In genomic region chr3:170038434-170039110, GRCh38 we compare ENCODE assay signal across 8 cellular contexts. TPM values are rescaled to one million over a fixed set of nuclear protein-coding genes. Genes with fewer than 3 reads are reported as not detected.
DNase-seq lines count a peak whose midpoint lies in the region; ATAC-seq and TF ChIP-seq lines count a peak whose summit lies in the region.

No MANE protein-coding gene starts in this region.

- H3K27me3 Mint-ChIP-seq in activated T-helper 17 cell treated with anti-CD3 and anti-CD28 coated beads, Interleukin-2, amount 50 U/mL, for 72 hours = no peaks in the 10 kb centered on the region

- H3K4me3 ChIP-seq in gastroesophageal sphincter (peak overlapping the region; percentile 28 to 66), trophoblast cell (ENCODE audit: low read depth, low read length) (peak overlapping the region; percentile 71)

- H3K27me3 ChIP-seq in gastroesophageal sphincter (peaks cover 86% of the 10 kb centered on the region), trophoblast cell (ENCODE audit: insufficient read depth, low read length) (no peaks in the 10 kb centered on the region)

- H3K9me3 Mint-ChIP-seq in activated T-helper 17 cell treated with anti-CD3 and anti-CD28 coated beads, Interleukin-2, amount 50 U/mL, for 72 hours = no peaks in the 10 kb centered on the region

- H4K12ac ChIP-seq in trophoblast cell (ENCODE audit: low read depth, low read length) = no peak overlapping the region

- no peak overlapping the region for H2BK12ac ChIP-seq in trophoblast cell (ENCODE audit: low read length)

- TF ChIP-seq POLR2A in gastroesophageal sphincter (IDR thresholded peaks at IDR 0.05) = no peak

- H3K4me2 ChIP-seq in trophoblast cell (ENCODE audit: low read length) = peak overlapping the region; percentile 95

- TF ChIP-seq EP300 in gastroesophageal sphincter (IDR thresholded peaks at IDR 0.05) = no peak

- peak overlapping the region; percentile 26 for H2AFZ ChIP-seq in trophoblast cell (ENCODE audit: insufficient read depth, low read length, poor library complexity)

- H3K27ac ChIP-seq in gastroesophageal sphincter (no peak overlapping the region), trophoblast cell (ENCODE audit: low read depth, low read length) (no peak overlapping the region)

- no peak overlapping the region for H4K8ac ChIP-seq in trophoblast cell (ENCODE audit: low read depth, low read length)

- H3K9ac ChIP-seq in trophoblast cell (ENCODE audit: low read length) = no peak overlapping the region

- H3K36me3 Mint-ChIP-seq in activated T-helper 17 cell treated with anti-CD3 and anti-CD28 coated beads, Interleukin-2, amount 50 U/mL, for 72 hours (ENCODE audit: low read depth) = no peaks in the 10 kb centered on the region

- no peak overlapping the region for H2BK5ac ChIP-seq in trophoblast cell (ENCODE audit: low read depth, low read length, poor library complexity)

- H3K36me3 ChIP-seq in gastroesophageal sphincter = no peaks in the 10 kb centered on the region
- no peaks in the 10 kb centered on the region for H3K36me3 ChIP-seq in trophoblast cell (ENCODE audit: control insufficient read depth in 1 of 2, insufficient read depth in 2 of 2, low read length in 2 of 2)

- no peak overlapping the region for H3K23ac ChIP-seq in trophoblast cell (ENCODE audit: low read length)

- no peak overlapping the region for H4K91ac ChIP-seq in trophoblast cell (ENCODE audit: low read depth, low read length)

- no peak overlapping the region for H2AK5ac ChIP-seq in trophoblast cell (ENCODE audit: low read length)

- peaks cover 4% of the 10 kb centered on the region for H3K4me1 Mint-ChIP-seq in activated T-helper 17 cell treated with anti-CD3 and anti-CD28 coated beads, Interleukin-2, amount 50 U/mL, for 72 hours

- ATAC-seq in HG02610 (IDR thresholded peaks at IDR 0.05; ENCODE audit: unreplicated experiment) = peak; percentile 13
- ATAC-seq in activated T-helper 17 cell treated with anti-CD3 and anti-CD28 coated beads, Interleukin-2, amount 50 U/mL, for 72 hours (replicated peaks) = peak; percentile 10
- no peak for ATAC-seq in gastroesophageal sphincter
- ATAC-seq in HG03442 (IDR thresholded peaks at IDR 0.05; ENCODE audit: unreplicated experiment) = no peak

- peak overlapping the region; percentile 78 for H3K4me3 Mint-ChIP-seq in activated T-helper 17 cell treated with anti-CD3 and anti-CD28 coated beads, Interleukin-2, amount 50 U/mL, for 72 hours

- 5 to 17% methylated on average over 3 to 7 of the region's 51 CpGs for WGBS in gastroesophageal sphincter (ENCODE audit: low coverage in 1 of 2), 2 donors
- WGBS in trophoblast cell (ENCODE audit: extremely low coverage, insufficient coverage, insufficient read length) = no CpG with 5 or more reads among the region's 51 CpGs

- no peak overlapping the region for H3K14ac ChIP-seq in trophoblast cell (ENCODE audit: low read length)

- no peak overlapping the region for H3K4ac ChIP-seq in trophoblast cell (ENCODE audit: low read depth, low read length)

- peaks cover 0 to 22% (median 13%) of the 10 kb centered on the region in 3 donors for H3K4me1 ChIP-seq in gastroesophageal sphincter
- H3K4me1 ChIP-seq in trophoblast cell (ENCODE audit: control insufficient read depth in 1 of 2, insufficient read depth in 2 of 2, low read length in 2 of 2) = peaks cover 6% of the 10 kb centered on the region in 2 experiments

- no peak overlapping the region for H3K18ac ChIP-seq in trophoblast cell (ENCODE audit: low read length)

- H2BK120ac ChIP-seq in trophoblast cell (ENCODE audit: insufficient read depth, low read length, poor library complexity) = no peak overlapping the region

- H3K9me3 ChIP-seq in gastroesophageal sphincter (no peaks in the 10 kb centered on the region), trophoblast cell (ENCODE audit: insufficient read depth, low read depth, low read length) (no peaks in the 10 kb centered on the region)

- no peaks in the 10 kb centered on the region for H3K79me2 ChIP-seq in trophoblast cell (ENCODE audit: control insufficient read depth, insufficient read depth, low read length, poor library complexity)

- H3K27ac Mint-ChIP-seq in activated T-helper 17 cell treated with anti-CD3 and anti-CD28 coated beads, Interleukin-2, amount 50 U/mL, for 72 hours = peak overlapping the region; percentile 20

- H3K79me1 ChIP-seq in trophoblast cell (ENCODE audit: low read length) = no peaks in the 10 kb centered on the region

- TF ChIP-seq CTCF in GM12872 (IDR thresholded peaks at IDR 0.05; ENCODE audit: insufficient read depth, low read depth, low read length) (0 out of 3 replicates have a peak, but pooled peaks have one; percentile 28), gastroesophageal sphincter (IDR thresholded peaks at IDR 0.05) (no peak)

- DNase-seq in NCI-H774 (lab: John Stamatoyannopoulos, UW) (peak; percentile 55), trophoblast cell (peak; percentile 50 to 55), superior temporal gyrus (ENCODE audit: extremely low spot score) (no peak)

RNA-seq across cellular contexts. Expression of gene GPR160, which starts 0.8 kb away (rescaled TPM):
- 10 to 100 TPM; 11.3 to 15.4 TPM for total RNA-seq in activated T-helper 17 cell treated with anti-CD3 and anti-CD28 coated beads, Interleukin-2, amount 50 U/mL, for 72 hours
- total RNA-seq in gastroesophageal sphincter = 1 to 10 TPM in 2 of 4 donors, under 1 TPM in 2; 0.31 to 4.3 (median 0.94) TPM
- polyA plus RNA-seq in trophoblast cell (2013) = 5.1 and 5.2 TPM in 2 replicates

Comparison
In these comparisons a context has a peak if more than half of its experiments do, and no peak if none do; other contexts are left out.
1. ATAC-seq: peak in HG02610 (single experiment) and activated T-helper 17 cell treated with anti-CD3 and anti-CD28 coated beads, Interleukin-2, amount 50 U/mL, for 72 hours (single experiment); none in gastroesophageal sphincter (single experiment) and HG03442 (single experiment).